14 cellular contexts compared by ENCODE assay signal in the genomic region with DNA sequence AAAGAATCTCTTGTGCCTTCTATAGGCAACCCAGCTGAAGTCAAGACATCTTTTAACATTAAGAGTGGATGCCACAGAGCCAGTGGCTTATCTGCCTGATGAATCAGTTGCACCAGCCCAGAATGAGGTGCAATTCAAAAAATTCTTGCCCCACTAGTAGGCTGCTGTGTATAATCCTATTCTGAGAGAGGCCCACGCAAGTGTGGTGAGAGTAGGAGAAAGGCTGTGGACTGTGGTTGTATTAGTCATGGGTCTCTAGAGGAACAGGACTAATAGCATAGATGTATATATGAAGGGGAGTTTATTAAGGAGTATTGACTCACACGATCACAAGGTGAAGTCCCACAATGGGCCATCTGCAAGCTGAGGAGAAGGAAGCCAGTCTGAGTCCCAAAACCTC.
DNase-seq lines count a peak whose midpoint lies in the region; ATAC-seq and TF ChIP-seq lines count a peak whose summit lies in the region.
"Had no signal": no experiment of that assay in that cellular context is flagged by ENCODE, and none has a peak within 500 bp of the region (broad histone marks: within the 10 kb centered on the region; RNA-seq: fewer than 3 reads in every experiment).

No MANE protein-coding gene starts in this region.

- H3K4me3 ChIP-seq in choroid plexus epithelial cell (ENCODE audit: low read depth, low read length) (no peak overlapping the region), heart left ventricle (no peak overlapping the region)
- H3K4me3 ChIP-seq: ascending aorta had no signal

- TF ChIP-seq CTCF in choroid plexus epithelial cell (conservative IDR thresholded peaks at IDR 0.05; ENCODE audit: low read depth, low read length) = no peak
- no peak for TF ChIP-seq CTCF in heart left ventricle (IDR thresholded peaks at IDR 0.05)

- DNase-seq in NK-92 treated with Interleukin-12 subunit alpha and Interleukin-12 subunit beta, amount 100 ng/mL, for 24 hours (lab: John Stamatoyannopoulos, UW) = peak; percentile 30
- DNase-seq in NK-92 (lab: John Stamatoyannopoulos, UW; ENCODE audit: unreplicated experiment) = no peak
- DNase-seq in MV-4-11 (lab: John Stamatoyannopoulos, UW) = peak; percentile 79
- DNase-seq in choroid plexus epithelial cell (ENCODE audit: low read depth) = peak; percentile 73
- DNase-seq in stimulated activated CD4-positive, alpha-beta T cell treated with anti-CD3 and anti-CD28 coated beads, Interleukin-4, amount 100 ng/mL, for 48 hours (ENCODE audit: low read depth in 2 of 2) = peak; percentile 11 to 57
- DNase-seq in COLO829 (ENCODE audit: low spot score) = no peak
- no peak for DNase-seq in heart left ventricle
- no peak for DNase-seq in NCI-H748 (lab: John Stamatoyannopoulos, UW; ENCODE audit: unreplicated experiment)
- DNase-seq: 8988T, DMS153, H9, NCI-H2171 treated with DMSO at 0.1 percent for 48 hours, SIG-M5 had no signal

- 93 to 98% (median 96%) methylated on average over 2 of the region's 2 CpGs for WGBS in heart left ventricle, 4 donors

- no peaks in the 10 kb centered on the region for H3K9me3 ChIP-seq in heart left ventricle
- H3K9me3 ChIP-seq: ascending aorta had no signal

- no peak overlapping the region for H3K27ac ChIP-seq in heart left ventricle

- no peaks in the 10 kb centered on the region for H3K27me3 ChIP-seq in heart left ventricle
- H3K27me3 ChIP-seq: ascending aorta had no signal

- no peak for TF ChIP-seq POLR2A in heart left ventricle (IDR thresholded peaks at IDR 0.05)

- no peaks in the 10 kb centered on the region for H3K36me3 ChIP-seq in heart left ventricle
- H3K36me3 ChIP-seq: ascending aorta had no signal

- ATAC-seq in heart left ventricle = no peak

- H3K4me1 ChIP-seq in heart left ventricle = peaks cover 0 to 26% (median 0%) of the 10 kb centered on the region in 12 donors

- intact Hi-C loops in heart left ventricle (cut with DNase I) = no loop called here

Comparison
In these comparisons a context has a peak if more than half of its experiments do, and no peak if none do; other contexts are left out.
1. DNase-seq: peak in NK-92 treated with Interleukin-12 subunit alpha and Interleukin-12 subunit beta, amount 100 ng/mL, for 24 hours (single experiment), MV-4-11 (single experiment), choroid plexus epithelial cell (single experiment) and stimulated activated CD4-positive, alpha-beta T cell treated with anti-CD3 and anti-CD28 coated beads, Interleukin-4, amount 100 ng/mL, for 48 hours (2 of 2); none in NK-92 (single experiment), COLO829 (single experiment), heart left ventricle (0 of 5) and NCI-H748 (single experiment).